Comparison of ENCODE assay signal across 21 cellular contexts in the genomic region with DNA sequence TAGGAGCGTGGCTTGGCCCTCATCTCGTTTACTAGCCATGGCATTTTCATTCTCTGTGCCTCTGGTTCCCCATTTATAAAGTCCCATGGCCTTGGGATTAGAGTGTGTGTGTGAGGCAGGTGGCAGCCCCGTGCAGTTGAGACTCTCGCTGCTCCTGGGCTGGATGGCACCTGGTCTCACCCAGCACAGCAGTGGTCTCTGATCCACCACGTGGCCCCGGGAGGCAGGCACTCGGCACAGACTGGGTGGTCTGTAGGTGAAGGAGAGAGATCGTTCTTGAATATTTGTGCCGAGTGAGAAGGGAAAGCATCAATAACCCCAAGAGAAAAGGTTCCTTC. TPM values are rescaled to one million over a fixed set of nuclear protein-coding genes. Genes with fewer than 3 reads are reported as not detected.
DNase-seq lines count a peak whose midpoint lies in the region; ATAC-seq, FAIRE-seq and TF ChIP-seq lines count a peak whose summit lies in the region.
"Had no signal": no experiment of that assay in that cellular context is flagged by ENCODE, and none has a peak within 500 bp of the region (broad histone marks: within the 10 kb centered on the region; RNA-seq: fewer than 3 reads in every experiment).

No MANE protein-coding gene starts in this region.

- ATAC-seq in HG02763 (IDR thresholded peaks at IDR 0.05; ENCODE audit: unreplicated experiment): no peak
- ATAC-seq in activated T-cell treated with anti-CD3 and anti-CD28 coated beads, Interleukin-2, amount 50 U/mL, for 4 hours: no peak
- ATAC-seq: effector memory CD8-positive, alpha-beta T cell; pancreas had no signal

- no peak overlapping the region for H3K4me3 Mint-ChIP-seq in glutamatergic neuron (ENCODE audit: unreplicated experiment)
- no peak overlapping the region for H3K4me3 Mint-ChIP-seq in activated T-cell treated with anti-CD3 and anti-CD28 coated beads, Interleukin-2, amount 50 U/mL, for 4 hours
- H3K4me3 Mint-ChIP-seq: activated naive CD8-positive, alpha-beta T cell treated with anti-CD3 and anti-CD28 coated beads for 36 hours; effector memory CD8-positive, alpha-beta T cell; T-helper 1 cell treated with Interleukin-12 subunit alpha and Interleukin-12 subunit beta and Interleukin-4 antibody, amounts not matched to agents 30 μg/mL and 1 μg/mL, for 36 hours had no signal

- POLR2A ChIA-PET in AG04450 (lab: Yijun Ruan, JAX): no interaction called here

- H3K36me3 Mint-ChIP-seq in glutamatergic neuron (ENCODE audit: unreplicated experiment): no peaks in the 10 kb centered on the region
- H3K36me3 Mint-ChIP-seq in activated T-cell treated with anti-CD3 and anti-CD28 coated beads, Interleukin-2, amount 50 U/mL, for 4 hours (ENCODE audit: insufficient read depth): no peaks in the 10 kb centered on the region
- H3K36me3 Mint-ChIP-seq: activated naive CD8-positive, alpha-beta T cell treated with anti-CD3 and anti-CD28 coated beads for 36 hours had no signal

- no peaks in the 10 kb centered on the region for H3K9me3 Mint-ChIP-seq in glutamatergic neuron (ENCODE audit: unreplicated experiment)
- H3K9me3 Mint-ChIP-seq in activated T-cell treated with anti-CD3 and anti-CD28 coated beads, Interleukin-2, amount 50 U/mL, for 4 hours: no peaks in the 10 kb centered on the region
- H3K9me3 Mint-ChIP-seq: activated naive CD8-positive, alpha-beta T cell treated with anti-CD3 and anti-CD28 coated beads for 36 hours; effector memory CD8-positive, alpha-beta T cell; T-helper 1 cell treated with Interleukin-12 subunit alpha and Interleukin-12 subunit beta and Interleukin-4 antibody, amounts not matched to agents 30 μg/mL and 1 μg/mL, for 36 hours had no signal

- H3K27me3 ChIP-seq in AG04450 (ENCODE audit: control insufficient read depth, insufficient read depth, low read length) (no peaks in the 10 kb centered on the region), SJCRH30 (no peaks in the 10 kb centered on the region), prostate gland (replicated peaks; ENCODE audit: insufficient read depth) (no peaks in the 10 kb centered on the region)
- H3K27me3 ChIP-seq: pancreas had no signal

- no peaks in the 10 kb centered on the region; the same call in 1 of the 2 replicates for H3K9me3 ChIP-seq in AG04450 (ENCODE audit: control insufficient read depth, insufficient read depth, low read length)
- no peaks in the 10 kb centered on the region for H3K9me3 ChIP-seq in SJCRH30 (replicated peaks)
- no peaks in the 10 kb centered on the region for H3K9me3 ChIP-seq in prostate gland
- H3K9me3 ChIP-seq: pancreas had no signal

- TF ChIP-seq CTCF in AG04450 (IDR thresholded peaks at IDR 0.05; ENCODE audit: low read depth, low read length): no peak
- no peak for TF ChIP-seq CTCF in glutamatergic neuron (IDR thresholded peaks at IDR 0.05; ENCODE audit: partially characterized antibody, unreplicated experiment)
- TF ChIP-seq CTCF in prostate gland (IDR thresholded peaks at IDR 0.05): no peak

- intact Hi-C loops in prostate gland (cut with DNase I): no loop called here

- no peaks in the 10 kb centered on the region for H3K36me3 ChIP-seq in SJCRH30
- no peaks in the 10 kb centered on the region for H3K36me3 ChIP-seq in prostate gland
- H3K36me3 ChIP-seq: pancreas had no signal

- peak overlapping the region; percentile 52 for H3K27ac Mint-ChIP-seq in glutamatergic neuron (ENCODE audit: unreplicated experiment)
- H3K27ac Mint-ChIP-seq: activated naive CD8-positive, alpha-beta T cell treated with anti-CD3 and anti-CD28 coated beads for 36 hours; effector memory CD8-positive, alpha-beta T cell; T-helper 1 cell treated with Interleukin-12 subunit alpha and Interleukin-12 subunit beta and Interleukin-4 antibody, amounts not matched to agents 30 μg/mL and 1 μg/mL, for 36 hours had no signal

- CTCF ChIA-PET in AG04450 (lab: Charles Lee): no interaction called here

- H3K27ac ChIP-seq in AG04450 (ENCODE audit: low read depth, low read length) (peak overlapping the region; percentile 31), SJCRH30 (no peak overlapping the region), prostate gland (peak overlapping the region; percentile 48 to 49)
- H3K27ac ChIP-seq: KMS-11, pancreas had no signal

- H3K4me3 ChIP-seq in AG04450 (ENCODE audit: low read depth, low read length): no peak overlapping the region
- peak overlapping the region; percentile 21 for H3K4me3 ChIP-seq in SJCRH30
- no peak overlapping the region for H3K4me3 ChIP-seq in prostate gland
- H3K4me3 ChIP-seq: pancreas had no signal

- H3K4me1 Mint-ChIP-seq in glutamatergic neuron (ENCODE audit: low read depth, unreplicated experiment): peaks cover 23% of the 10 kb centered on the region
- no peaks in the 10 kb centered on the region for H3K4me1 Mint-ChIP-seq in activated T-cell treated with anti-CD3 and anti-CD28 coated beads, Interleukin-2, amount 50 U/mL, for 4 hours (ENCODE audit: low read depth)
- H3K4me1 Mint-ChIP-seq: activated naive CD8-positive, alpha-beta T cell treated with anti-CD3 and anti-CD28 coated beads for 36 hours had no signal

- TF ChIP-seq POLR2A in prostate gland (IDR thresholded peaks at IDR 0.05): no peak

- FAIRE-seq in urothelium cell line (lab: Jason Lieb, UNC): no peak
- FAIRE-seq: pancreas, RCC 7860 had no signal

- DNase-seq in AG04450 (ENCODE audit: low read depth, low spot score): no peak
- DNase-seq in SJCRH30: no peak
- no peak for DNase-seq in glutamatergic neuron
- no peak for DNase-seq in prostate gland (ENCODE audit: low spot score)
- DNase-seq in urothelium cell line (ENCODE audit: low spot score): no peak
- no peak for DNase-seq in HuH-7.5 (ENCODE audit: low spot score)
- no peak for DNase-seq in activated T-cell treated with anti-CD3 and anti-CD28 coated beads, Interleukin-2, amount 50 U/mL, for 4 hours
- DNase-seq: activated CD4-positive, alpha-beta T cell treated with anti-CD3 and anti-CD28 coated beads for 1 hour; activated naive CD8-positive, alpha-beta T cell treated with anti-CD3 and anti-CD28 coated beads for 36 hours; activated T-cell treated with anti-CD3 and anti-CD28 coated beads for 4 hours; Calu3; effector memory CD8-positive, alpha-beta T cell; midbrain; NCI-H524 treated with DMSO at 0.1 percent for 48 hours had no signal

- WGBS in prostate gland: 48% methylated on average over 9 of the region's 9 CpGs

- H3K4me1 ChIP-seq in SJCRH30 (peaks cover 30% of the 10 kb centered on the region), prostate gland (replicated peaks) (peaks cover 2% of the 10 kb centered on the region)
- H3K4me1 ChIP-seq: pancreas had no signal

- peaks cover 11% of the 10 kb centered on the region for H3K27me3 Mint-ChIP-seq in glutamatergic neuron (ENCODE audit: unreplicated experiment)
- no peaks in the 10 kb centered on the region for H3K27me3 Mint-ChIP-seq in activated T-cell treated with anti-CD3 and anti-CD28 coated beads, Interleukin-2, amount 50 U/mL, for 4 hours (ENCODE audit: low read depth)
- H3K27me3 Mint-ChIP-seq: activated naive CD8-positive, alpha-beta T cell treated with anti-CD3 and anti-CD28 coated beads for 36 hours had no signal

RNA-seq across cellular contexts. Expression of a gene that starts 50.4 kb away (rescaled TPM):
- not detected in 2 replicates for polyA plus RNA-seq in AG04450 (2011; rRNA removed)
- polyA minus RNA-seq in AG04450 (2011; rRNA and poly(A)+ RNA removed): not detected in 2 replicates
- not detected in 2 replicates for total RNA-seq in SJCRH30 (2014; rRNA removed; shearing (Covaris generic))
- total RNA-seq in glutamatergic neuron (ENCODE audit: unreplicated experiment): not detected
- 1 to 10 TPM; 1.6 to 8.0 TPM for total RNA-seq in prostate gland
- not detected for total RNA-seq in activated T-cell treated with anti-CD3 and anti-CD28 coated beads, Interleukin-2, amount 50 U/mL, for 4 hours
- total RNA-seq: activated naive CD8-positive, alpha-beta T cell treated with anti-CD3 and anti-CD28 coated beads for 36 hours; Calu3; cardiac septum; pancreas; temporal lobe had no signal
